In the genomic region with DNA sequence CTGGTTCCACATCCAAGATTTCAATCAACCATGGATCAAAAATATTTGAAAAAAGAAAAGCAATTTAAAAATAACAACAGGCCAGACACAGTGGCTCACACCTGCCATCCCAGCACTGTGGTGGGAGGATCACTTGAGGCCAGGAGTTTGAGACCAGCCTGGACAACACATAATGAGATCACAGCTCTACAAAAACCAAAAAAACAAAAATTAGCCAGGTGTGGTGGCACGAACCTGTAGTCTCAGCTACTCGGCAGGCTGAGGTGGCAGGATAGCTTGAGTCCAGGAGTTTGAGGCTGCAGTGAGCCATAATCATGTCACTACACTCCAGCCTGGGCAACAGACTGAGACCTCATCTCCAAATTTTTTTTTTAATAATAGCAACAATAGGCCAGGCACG, we compare ENCODE assay signal across 23 cellular contexts. TPM values are rescaled to one million over a fixed set of nuclear protein-coding genes. Genes with fewer than 3 reads are reported as not detected.
"Had no signal": no experiment of that assay in that cellular context is flagged by ENCODE, and none has a peak within 500 bp of the region (broad histone marks: within the 10 kb centered on the region; RNA-seq: fewer than 3 reads in every experiment).

No MANE protein-coding gene starts in this region.

- DNase-seq: activated gamma-delta T cell, brain microvascular endothelial cell, esophagus squamous epithelium, left ventricle myocardium inferior, mesenchymal stem cell, psoas muscle, spleen, T-helper 9 cell had no signal

- H3K4me3 Mint-ChIP-seq: neural crest cell had no signal

- H3K27ac ChIP-seq: brain microvascular endothelial cell, coronary artery, esophagus squamous epithelium, hepatocyte, left ventricle myocardium inferior, psoas muscle, right lobe of liver, SK-N-MC, tibial nerve, vagina had no signal

- H3K4me3 ChIP-seq: coronary artery, esophagus squamous epithelium, hepatocyte, left ventricle myocardium inferior, psoas muscle, right lobe of liver, SK-N-MC, spleen, tibial nerve, vagina had no signal

- ATAC-seq: activated CD4-positive, CD25-positive, alpha-beta regulatory T cell treated with anti-CD3 and anti-CD28 coated beads, Interleukin-2, amount 50 U/mL, for 24 hours; psoas muscle had no signal

- H3K9me3 Mint-ChIP-seq: activated naive CD4-positive, alpha-beta T cell treated with anti-CD3 and anti-CD28 coated beads, Interleukin-2, amount 50 U/mL, for 72 hours; central memory CD8-positive, alpha-beta T cell; neural crest cell had no signal

- H3K9me3 ChIP-seq: esophagus squamous epithelium, left ventricle myocardium inferior, psoas muscle, right lobe of liver, spleen, tibial nerve, vagina had no signal

- H3K36me3 ChIP-seq: brain microvascular endothelial cell, esophagus squamous epithelium, left ventricle myocardium inferior, right lobe of liver, spleen, tibial nerve, vagina had no signal

- H3K27me3 ChIP-seq: brain microvascular endothelial cell, hepatocyte, right lobe of liver, vagina had no signal

- H3K27me3 Mint-ChIP-seq: central memory CD8-positive, alpha-beta T cell had no signal

RNA-seq across cellular contexts. Expression of gene SPATA3, which starts 13.4 kb away (rescaled TPM):
- total RNA-seq: endothelial cell of umbilical vein, esophagus squamous epithelium, fibroblast of villous mesenchyme, glomerular endothelial cell, hepatocyte, left ventricle myocardium inferior, neural crest cell, osteocyte, psoas muscle, right lobe of liver, spleen, tibial nerve, vagina had no signal
- polyA plus RNA-seq: endothelial cell of umbilical vein, hepatocyte, keratinocyte, psoas muscle, spleen had no signal

RNA-seq across cellular contexts. Expression of gene C2orf72, which starts 54.8 kb away (rescaled TPM):
- total RNA-seq: fibroblast of villous mesenchyme, osteocyte, spleen had no signal
- polyA plus RNA-seq: keratinocyte, spleen had no signal

RNA-seq across cellular contexts. Expression of gene GPR55, which starts 57.5 kb away (rescaled TPM):
- total RNA-seq: endothelial cell of umbilical vein, fibroblast of villous mesenchyme, glomerular endothelial cell, left ventricle myocardium inferior, neural crest cell, osteocyte had no signal
- polyA plus RNA-seq: endothelial cell of umbilical vein, hepatocyte, keratinocyte had no signal
